ENCODE assay signal across 3 cellular contexts in the genomic region with DNA sequence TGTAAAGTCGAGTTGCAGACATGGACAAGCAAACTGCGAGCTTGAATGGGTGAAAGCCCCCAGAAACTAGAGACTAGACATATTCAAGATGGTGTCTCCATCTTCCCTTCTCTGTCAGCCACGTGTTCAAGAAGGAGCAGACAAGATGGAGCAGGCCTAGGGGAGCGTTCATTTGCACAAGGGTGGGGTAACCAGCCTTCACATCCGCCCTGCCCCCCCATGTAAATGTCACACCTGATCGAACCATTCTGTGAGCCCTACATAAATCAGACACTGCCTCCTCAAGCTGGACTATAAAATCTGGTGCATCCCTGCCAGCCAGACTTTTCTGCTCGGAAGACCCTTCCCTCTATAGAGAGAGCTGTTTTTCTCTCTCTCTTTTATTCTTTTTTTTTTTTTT.
"Had no signal": no experiment of that assay in that cellular context is flagged by ENCODE, and none has a peak within 500 bp of the region (broad histone marks: within the 10 kb centered on the region; RNA-seq: fewer than 3 reads in every experiment).

No MANE protein-coding gene starts in this region.

- ATAC-seq: GM12878 had no signal

- DNase-seq: GDM1, GF-D8 had no signal
